In genomic region chr11:85459304-85459703, GRCh38 we compare ENCODE assay signal across 34 cellular contexts.
"Had no signal": no experiment of that assay in that cellular context is flagged by ENCODE, and none has a peak within 500 bp of the region (broad histone marks: within the 10 kb centered on the region; RNA-seq: fewer than 3 reads in every experiment).

No MANE protein-coding gene starts in this region.

- H3K36me3 ChIP-seq: MG63 had no signal

- H3K9me3 ChIP-seq: MG63 had no signal

- H3K4me3 ChIP-seq: MG63 had no signal

- DNase-seq: Kasumi-1, MG63, MM.1S, MV-4-11, NCI-H1048, NCI-H1092, NCI-H1092 treated with DMSO at 0.1 percent for 48 hours, NCI-H1105, NCI-H1105 treated with DMSO at 0.1 percent for 48 hours, NCI-H1417, NCI-H1417 treated with DMSO at 0.1 percent for 48 hours, NCI-H1436, NCI-H1436 treated with DMSO at 0.1 percent for 48 hours, NCI-H146, NCI-H1694, NCI-H1694 treated with DMSO at 0.1 percent for 48 hours, NCI-H187, NCI-H187 treated with DMSO at 0.1 percent for 48 hours, NCI-H1930, NCI-H2029, NCI-H2029 treated with DMSO at 0.1 percent for 48 hours, NCI-H2081, NCI-H2081 treated with DMSO at 0.1 percent for 48 hours, NCI-H2107, NCI-H2171, NCI-H2227 treated with DMSO at 0.1 percent for 48 hours, NCI-H226, NCI-H345, NCI-H446, NCI-H446 treated with DMSO at 0.1 percent for 48 hours, NCI-H510A, NCI-H510A treated with DMSO at 0.1 percent for 48 hours, NCI-H524 had no signal

- H3K27me3 ChIP-seq: MG63 had no signal

- H3K27ac ChIP-seq: KMS-11 had no signal
